Comparison of ENCODE assay signal across 10 cellular contexts in genomic region chr10:44913312-44914079, GRCh38. TPM values are rescaled to one million over a fixed set of nuclear protein-coding genes. Genes with fewer than 3 reads are reported as not detected.
A peak's percentile ranks its signal among the peaks of the same experiment; 100 is the strongest.
DNase-seq lines count a peak whose midpoint lies in the region; ATAC-seq and TF ChIP-seq lines count a peak whose summit lies in the region.
"Had no signal": no experiment of that assay in that cellular context is flagged by ENCODE, and none has a peak within 500 bp of the region (broad histone marks: within the 10 kb centered on the region; RNA-seq: fewer than 3 reads in every experiment).

No MANE protein-coding gene starts in this region.

- no peaks in the 10 kb centered on the region for H4K20me1 ChIP-seq in GM23338 (replicated peaks; ENCODE audit: insufficient read depth)

- H3K36me3 Mint-ChIP-seq in GM23338 (ENCODE audit: low read depth): peaks cover 4% of the 10 kb centered on the region; the same call in 1 of the 3 replicates
- peaks cover 2% of the 10 kb centered on the region for H3K36me3 Mint-ChIP-seq in T-helper 2 cell treated with Interferon-gamma antibody and Interleukin-4, amounts not matched to agents 5 μg/mL and 100 μg/mL, for 36 hours (ENCODE audit: low read depth)

- intact Hi-C loops in heart right ventricle (cut with DNase I): no loop called here

- H3K9me3 ChIP-seq in heart right ventricle: no peaks in the 10 kb centered on the region
- H3K9me3 ChIP-seq: gastrocnemius medialis had no signal

- H3K4me1 Mint-ChIP-seq in GM23338: peaks cover 25% of the 10 kb centered on the region
- peaks cover 14% of the 10 kb centered on the region for H3K4me1 Mint-ChIP-seq in T-helper 2 cell treated with Interferon-gamma antibody and Interleukin-4, amounts not matched to agents 5 μg/mL and 100 μg/mL, for 36 hours (ENCODE audit: low read depth)

- H3K79me2 ChIP-seq in GM23338 (replicated peaks; ENCODE audit: insufficient read depth): no peaks in the 10 kb centered on the region

- H3K36me3 ChIP-seq in GM23338 (ENCODE audit: insufficient read depth) (no peaks in the 10 kb centered on the region), heart right ventricle (no peaks in the 10 kb centered on the region), H7 (replicated peaks; ENCODE audit: control insufficient read depth, insufficient read depth, low read length) (no peaks in the 10 kb centered on the region)
- H3K36me3 ChIP-seq: gastrocnemius medialis had no signal

- H3K4me2 ChIP-seq in GM23338: no peak overlapping the region

- 46 to 52% methylated on average over 14 of the region's 14 CpGs for WGBS in heart right ventricle, 2 donors

- H3K9me2 ChIP-seq in GM23338 (ENCODE audit: insufficient read depth): 0 out of 2 replicates have a peak, but pooled peaks cover 2% of the 10 kb centered on the region

- no peaks in the 10 kb centered on the region for H3F3A ChIP-seq in GM23338 (replicated peaks; ENCODE audit: low read depth)

- ATAC-seq in GM23338 (no peak), heart right ventricle (peak in 5 of 8 donors; percentile 17 to 65 (median 38)), GM19397 (IDR thresholded peaks at IDR 0.05; ENCODE audit: unreplicated experiment) (no peak), HG03280 (IDR thresholded peaks at IDR 0.05; ENCODE audit: unreplicated experiment) (no peak)
- ATAC-seq: gastrocnemius medialis had no signal

- peak; percentile 90 for DNase-seq in AML-193 (lab: John Stamatoyannopoulos, UW)
- no peak for DNase-seq in GM23338 (ENCODE audit: low spot score)
- DNase-seq in T-helper 2 cell treated with Interferon-gamma antibody and Interleukin-4, amounts not matched to agents 5 μg/mL and 100 μg/mL, for 36 hours (ENCODE audit: low spot score): no peak
- DNase-seq in heart right ventricle: no peak
- no peak for DNase-seq in H7
- no peak for DNase-seq in HT-29 (ENCODE audit: low spot score)
- DNase-seq: gastrocnemius medialis, nucleus accumbens had no signal

- H3K4me3 Mint-ChIP-seq in GM23338: no peak overlapping the region
- peak overlapping the region; percentile 61 for H3K4me3 Mint-ChIP-seq in T-helper 2 cell treated with Interferon-gamma antibody and Interleukin-4, amounts not matched to agents 5 μg/mL and 100 μg/mL, for 36 hours

- H2AFZ ChIP-seq in GM23338: peak overlapping the region; percentile 18

- H3K4me1 ChIP-seq in GM23338 (ENCODE audit: insufficient read depth) (0 out of 2 replicates have a peak, but pooled peaks cover under 1% of the 10 kb centered on the region), heart right ventricle (peaks cover 3 to 29% (median 15%) of the 10 kb centered on the region in 9 donors)

- H3K9me3 Mint-ChIP-seq in GM23338: peaks cover 11% of the 10 kb centered on the region; the same call in 2 of the 3 replicates
- peaks cover 10% of the 10 kb centered on the region for H3K9me3 Mint-ChIP-seq in T-helper 2 cell treated with Interferon-gamma antibody and Interleukin-4, amounts not matched to agents 5 μg/mL and 100 μg/mL, for 36 hours

- H3K27me3 ChIP-seq in GM23338 (ENCODE audit: insufficient read depth): no peaks in the 10 kb centered on the region
- no peaks in the 10 kb centered on the region for H3K27me3 ChIP-seq in heart right ventricle
- H3K27me3 ChIP-seq in H7 (ENCODE audit: control insufficient read depth, insufficient read depth, low read length): no peaks in the 10 kb centered on the region; the same call in 1 of the 2 replicates
- H3K27me3 ChIP-seq: gastrocnemius medialis had no signal

- peaks cover 9% of the 10 kb centered on the region for H3K27me3 Mint-ChIP-seq in GM23338 (ENCODE audit: insufficient read depth, low read depth, poor library complexity)
- peaks cover 18% of the 10 kb centered on the region for H3K27me3 Mint-ChIP-seq in T-helper 2 cell treated with Interferon-gamma antibody and Interleukin-4, amounts not matched to agents 5 μg/mL and 100 μg/mL, for 36 hours (ENCODE audit: low read depth)

- TF ChIP-seq CTCF in GM23338 (conservative IDR thresholded peaks at IDR 0.05; ENCODE audit: low read depth in 2 of 2) (no peak), heart right ventricle (IDR thresholded peaks at IDR 0.05) (no peak)

- no peak overlapping the region for H3K27ac ChIP-seq in GM23338 (ENCODE audit: low read depth)
- H3K27ac ChIP-seq in heart right ventricle: peak overlapping the region in 1 of 10 donors; percentile 26
- H3K27ac ChIP-seq: gastrocnemius medialis had no signal

- no peak overlapping the region for H3K27ac Mint-ChIP-seq in GM23338
- peak overlapping the region; percentile 80 for H3K27ac Mint-ChIP-seq in T-helper 2 cell treated with Interferon-gamma antibody and Interleukin-4, amounts not matched to agents 5 μg/mL and 100 μg/mL, for 36 hours

- no peak overlapping the region for H3K4me3 ChIP-seq in GM23338
- no peak overlapping the region for H3K4me3 ChIP-seq in heart right ventricle
- no peak overlapping the region for H3K4me3 ChIP-seq in H7 (ENCODE audit: insufficient read depth, low read depth, low read length)
- H3K4me3 ChIP-seq: gastrocnemius medialis had no signal

TF ChIP-seq in GM23338, 12 proteins besides CTCF, POLR2A, EP300 and RAD21:
- TF ChIP-seq JUNB (IDR thresholded peaks at IDR 0.05; ENCODE audit: unreplicated experiment): no peak
- no peak for TF ChIP-seq EZH2phosphoT487 (IDR thresholded peaks at IDR 0.05; ENCODE audit: unreplicated experiment)
- no peak for TF ChIP-seq CREB1 (CRISPR knock-in tag; IDR thresholded peaks at IDR 0.05; ENCODE audit: low read depth)
- TF ChIP-seq EZH2 (IDR thresholded peaks at IDR 0.05; ENCODE audit: low read depth, unreplicated experiment): no peak
- TF ChIP-seq NANOG (IDR thresholded peaks at IDR 0.05; ENCODE audit: borderline replicate concordance): no peak
TF ChIP-seq in GM23338: peak in this region for 0.

RNA-seq across cellular contexts. Expression of gene TMEM72, which starts 2.4 kb away (rescaled TPM):
- total RNA-seq in GM23338 (2014; rRNA removed; shearing (Covaris generic)): not detected in 2 replicates
- not detected in 2 replicates for polyA plus RNA-seq in GM23338 (2016; fragmentation: Nextera tagmentation; extraction: Ambion mirVana)
- total RNA-seq in heart right ventricle: under 1 TPM in 2 of 10 donors, not detected in 8; 0.17 to 0.22 TPM
- polyA plus RNA-seq in heart right ventricle: not detected
- not detected in 2 replicates for total RNA-seq in H7 (2014; rRNA removed; shearing (Covaris generic))
- total RNA-seq in HT-29 (2014; rRNA removed; shearing (Covaris generic)): not detected in 2 replicates
- total RNA-seq: gastrocnemius medialis had no signal

RNA-seq across cellular contexts. Expression of gene RASSF4, which starts 46.1 kb away (rescaled TPM):
- total RNA-seq in GM23338 (2014; rRNA removed; shearing (Covaris generic)): 10.3 and 12.4 TPM in 2 replicates
- polyA plus RNA-seq in GM23338 (2016; fragmentation: Nextera tagmentation; extraction: Ambion mirVana): 13.6 and 17.8 TPM in 2 replicates
- total RNA-seq in heart right ventricle: 100 to 1,000 TPM in 2 of 10 donors, 10 to 100 TPM in 8; 73.3 to 120 (median 79.9) TPM
- polyA plus RNA-seq in heart right ventricle: 10 to 100 TPM; 41.2 to 89.4 TPM
- 9.1 and 13.6 TPM in 2 replicates for total RNA-seq in H7 (2014; rRNA removed; shearing (Covaris generic))
- 1.2 and 2.7 TPM in 2 replicates for total RNA-seq in HT-29 (2014; rRNA removed; shearing (Covaris generic))

Comparison
In these comparisons a context has a peak if more than half of its experiments do, and no peak if none do; other contexts are left out.
1. DNase-seq: peak in AML-193 (2 of 2); none in GM23338 (single experiment), T-helper 2 cell treated with Interferon-gamma antibody and Interleukin-4, amounts not matched to agents 5 μg/mL and 100 μg/mL, for 36 hours (single experiment), heart right ventricle (0 of 2), H7 (single experiment) and HT-29 (single experiment).
2. ATAC-seq: peak in heart right ventricle (5 of 8); none in GM23338 (single experiment), GM19397 (single experiment) and HG03280 (single experiment).